In genomic region chr7:5591547-5591899, GRCh38 we compare ENCODE assay signal across 11 cellular contexts. TPM values are rescaled to one million over a fixed set of nuclear protein-coding genes. Genes with fewer than 3 reads are reported as not detected.
DNase-seq lines count a peak whose midpoint lies in the region; ATAC-seq and TF ChIP-seq lines count a peak whose summit lies in the region.
"Had no signal": no experiment of that assay in that cellular context is flagged by ENCODE, and none has a peak within 500 bp of the region (broad histone marks: within the 10 kb centered on the region; RNA-seq: fewer than 3 reads in every experiment).

No MANE protein-coding gene starts in this region.

- H3K36me3 ChIP-seq in HEK293 (ENCODE audit: control insufficient read depth in 2 of 2, insufficient read depth in 1 of 2, low read length in 2 of 2) (peaks cover 0 to 3% of the 10 kb centered on the region in 2 experiments; a peak in 1 of 3 replicates), ascending aorta (no peaks in the 10 kb centered on the region), tibial nerve (no peaks in the 10 kb centered on the region)

- H3K27ac Mint-ChIP-seq in stimulated activated naive CD8-positive, alpha-beta T cell treated with anti-CD3 and anti-CD28 coated beads, Interleukin-15, amount 100 ng/mL, for 72 hours = no peak overlapping the region
- H3K27ac Mint-ChIP-seq: CD4-positive, CD25-positive, alpha-beta regulatory T cell had no signal

- peak overlapping the region in 1 of 2 donors; percentile 35 for H3K4me3 Mint-ChIP-seq in stimulated activated naive CD8-positive, alpha-beta T cell treated with anti-CD3 and anti-CD28 coated beads, Interleukin-15, amount 100 ng/mL, for 72 hours

- intact Hi-C loops in ascending aorta (cut with DNase I) = no loop called here

- no peaks in the 10 kb centered on the region for H3K9me3 Mint-ChIP-seq in stimulated activated naive CD8-positive, alpha-beta T cell treated with anti-CD3 and anti-CD28 coated beads, Interleukin-15, amount 100 ng/mL, for 72 hours
- H3K9me3 Mint-ChIP-seq: activated T-cell treated with anti-CD3 and anti-CD28 coated beads, Interleukin-2, amount 50 U/mL, for 4 hours had no signal

- peaks cover 39% of the 10 kb centered on the region for H3K27me3 Mint-ChIP-seq in stimulated activated naive CD8-positive, alpha-beta T cell treated with anti-CD3 and anti-CD28 coated beads, Interleukin-15, amount 100 ng/mL, for 72 hours

- DNase-seq in A172 (ENCODE audit: low spot score) (peak; percentile 99), ascending aorta (ENCODE audit: low spot score in 2 of 2) (no peak), kidney glomerular epithelial cell (lab: John Stamatoyannopoulos, UW) (peak; percentile 92), tibial nerve (ENCODE audit: low spot score in 2 of 2) (no peak), NCI-H2196 treated with DMSO at 0.1 percent for 48 hours (lab: John Stamatoyannopoulos, UW; ENCODE audit: unreplicated experiment) (no peak)
- no peak for DNase-seq in stimulated activated naive CD8-positive, alpha-beta T cell treated with anti-CD3 and anti-CD28 coated beads, Interleukin-15, amount 100 ng/mL, for 72 hours
- DNase-seq: activated T-cell treated with anti-CD3 and anti-CD28 coated beads, Interleukin-2, amount 50 U/mL, for 4 hours; CD4-positive, CD25-positive, alpha-beta regulatory T cell; NCI-H446 treated with DMSO at 0.1 percent for 48 hours had no signal

- no peak for TF ChIP-seq POLR2A in tibial nerve (IDR thresholded peaks at IDR 0.05)

- H3K4me1 Mint-ChIP-seq in stimulated activated naive CD8-positive, alpha-beta T cell treated with anti-CD3 and anti-CD28 coated beads, Interleukin-15, amount 100 ng/mL, for 72 hours = peaks cover 36% of the 10 kb centered on the region

- H3K4me3 ChIP-seq in HEK293 (ENCODE audit: low read depth, low read length) (no peak overlapping the region), ascending aorta (peak overlapping the region in 1 of 2 donors; percentile 77), tibial nerve (no peak overlapping the region)

- H3K27ac ChIP-seq in HEK293 (ENCODE audit: extremely low read depth, low read depth, low read length) (no peak overlapping the region), ascending aorta (peak overlapping the region; percentile 54 to 87), tibial nerve (peak overlapping the region in 2 of 4 donors; percentile 45 to 81)

- POLR2A ChIA-PET in HEK293 (lab: Yijun Ruan, JAX) = interaction anchor here (1.2 kb wide), 1 partner anchor 11 kb away, joined by 5 read pairs; no protein-coding TSS in a partner anchor

- no peak for TF ChIP-seq CTCF in HEK293 (tag by site-specific recombination; IDR thresholded peaks at IDR 0.05)
- no peak for TF ChIP-seq CTCF in ascending aorta (IDR thresholded peaks at IDR 0.05)
- TF ChIP-seq CTCF in tibial nerve (IDR thresholded peaks at IDR 0.05) = no peak

- CTCF ChIA-PET in HEK293 (lab: Yijun Ruan, JAX) = interaction anchor here (0.7 kb wide), 1 partner anchor 63 kb away, joined by 3 read pairs; no protein-coding TSS in a partner anchor

- 20 to 44% methylated on average over 10 of the region's 10 CpGs for WGBS in tibial nerve, 2 donors

- H3K27me3 ChIP-seq in ascending aorta = no peaks in the 10 kb centered on the region
- H3K27me3 ChIP-seq in tibial nerve = peaks cover 0 to 25% of the 10 kb centered on the region in 2 donors

- TF ChIP-seq EP300 in tibial nerve (IDR thresholded peaks at IDR 0.05) = no peak

- ATAC-seq in HG03571 (IDR thresholded peaks at IDR 0.05; ENCODE audit: unreplicated experiment) = no peak
- ATAC-seq in stimulated activated naive CD8-positive, alpha-beta T cell treated with anti-CD3 and anti-CD28 coated beads, Interleukin-15, amount 100 ng/mL, for 72 hours = no peak
- ATAC-seq: activated T-cell treated with anti-CD3 and anti-CD28 coated beads, Interleukin-2, amount 50 U/mL, for 4 hours had no signal

- H3K9me3 ChIP-seq in HEK293 (ENCODE audit: control insufficient read depth, insufficient read depth, low read depth, low read length) (no peaks in the 10 kb centered on the region), ascending aorta (no peaks in the 10 kb centered on the region), tibial nerve (no peaks in the 10 kb centered on the region)

- no peaks in the 10 kb centered on the region; the same call in 1 of the 2 replicates for H3K4me1 ChIP-seq in HEK293 (ENCODE audit: control insufficient read depth, insufficient read depth, low read length)
- H3K4me1 ChIP-seq in ascending aorta = peaks cover 6 to 16% of the 10 kb centered on the region in 2 donors
- peaks cover 0 to 55% (median 27%) of the 10 kb centered on the region in 4 donors for H3K4me1 ChIP-seq in tibial nerve

TF ChIP-seq in HEK293, 187 proteins besides CTCF, POLR2A, EP300 and RAD21 (continues in another document):
- TF ChIP-seq GLIS2 (tag by site-specific recombination; IDR thresholded peaks at IDR 0.05) = 0 out of 2 replicates have a peak, but pooled peaks have one; percentile 4
- TF ChIP-seq ZNF707 (tag by site-specific recombination; IDR thresholded peaks at IDR 0.05) = no peak
- no peak for TF ChIP-seq KLF17 (tag by site-specific recombination; IDR thresholded peaks at IDR 0.05)
- TF ChIP-seq ZNF76 (tag by site-specific recombination; IDR thresholded peaks at IDR 0.05; ENCODE audit: borderline replicate concordance, low read depth) = no peak
- TF ChIP-seq TSHZ1 (tag by site-specific recombination; IDR thresholded peaks at IDR 0.05; ENCODE audit: borderline replicate concordance) = no peak
- TF ChIP-seq ZNF692 (tag by site-specific recombination; IDR thresholded peaks at IDR 0.05) = no peak
- peak; percentile 82 for TF ChIP-seq ZFHX2 (tag by site-specific recombination; conservative IDR thresholded peaks at IDR 0.05)
- TF ChIP-seq ZBTB8A (tag by site-specific recombination; IDR thresholded peaks at IDR 0.05) = peak; percentile 3; the same call in 1 of the 2 replicates
- TF ChIP-seq EGR2 (tag by site-specific recombination; IDR thresholded peaks at IDR 0.05; ENCODE audit: low read depth) = peak; percentile 52; the same call in 1 of the 2 replicates
- 0 out of 2 replicates have a peak, but pooled peaks have one; percentile 45 for TF ChIP-seq PBX3 (CRISPR knock-in tag; IDR thresholded peaks at IDR 0.05)
- TF ChIP-seq ZFP37 (tag by site-specific recombination; IDR thresholded peaks at IDR 0.05) = no peak
- TF ChIP-seq ZNF792 (tag by site-specific recombination; IDR thresholded peaks at IDR 0.05) = no peak

RNA-seq across cellular contexts. Expression of gene FSCN1, which starts 1.1 kb away (rescaled TPM):
- 207 and 208 TPM in 2 replicates for total RNA-seq in A172 (2014; rRNA removed; shearing (Covaris generic))
- 129 TPM for total RNA-seq in ascending aorta
- total RNA-seq in tibial nerve = 100 to 1,000 TPM in 3 of 4 donors, 10 to 100 TPM in 1; 88.8 to 197 (median 145) TPM

Comparison
In these comparisons a context has a peak if more than half of its experiments do, and no peak if none do; other contexts are left out.
1. DNase-seq: peak in A172 (single experiment) and kidney glomerular epithelial cell (single experiment); none in ascending aorta (0 of 2), tibial nerve (0 of 2), NCI-H2196 treated with DMSO at 0.1 percent for 48 hours (single experiment) and stimulated activated naive CD8-positive, alpha-beta T cell treated with anti-CD3 and anti-CD28 coated beads, Interleukin-15, amount 100 ng/mL, for 72 hours (0 of 2).